Comparison of ENCODE assay signal across 8 cellular contexts in genomic region chr2:171523969-171524401, GRCh38. TPM values are rescaled to one million over a fixed set of nuclear protein-coding genes. Genes with fewer than 3 reads are reported as not detected.
A peak's percentile ranks its signal among the peaks of the same experiment; 100 is the strongest.
DNase-seq lines count a peak whose midpoint lies in the region; ATAC-seq and TF ChIP-seq lines count a peak whose summit lies in the region.

No MANE protein-coding gene starts in this region.

- peak overlapping the region; percentile 87 for H3K4me2 ChIP-seq in fibroblast of lung (ENCODE audit: extremely low read depth, insufficient read depth, low read length)

- peak overlapping the region; percentile 75 for H3K9ac ChIP-seq in fibroblast of lung (ENCODE audit: insufficient read depth, low read length)

- TF ChIP-seq POLR2A in ovary (IDR thresholded peaks at IDR 0.05): no peak

- CTCF ChIA-PET in Panc1 (lab: Charles Lee): no interaction called here

- no peaks in the 10 kb centered on the region for H3K9me3 ChIP-seq in Panc1 (ENCODE audit: control insufficient read depth, insufficient read depth, low read depth, low read length)
- no peaks in the 10 kb centered on the region for H3K9me3 ChIP-seq in fibroblast of lung (ENCODE audit: control insufficient read depth, insufficient read depth, low read depth, low read length)
- H3K9me3 ChIP-seq in ovary: no peaks in the 10 kb centered on the region

- H4K20me1 ChIP-seq in fibroblast of lung (ENCODE audit: control insufficient read depth, extremely low read depth, insufficient read depth, low read length): no peaks in the 10 kb centered on the region

- TF ChIP-seq EP300 in ovary (IDR thresholded peaks at IDR 0.05): no peak

- POLR2A ChIA-PET in Panc1 (lab: Charles Lee): no interaction called here

- in situ Hi-C loops in Panc1 (cut with HindIII; ENCODE audit: low pct_unique_long_range_greater_than_20kb, low sequenced_read_pairs): no loop called here

- intact Hi-C loops in Panc1 (cut with micrococcal nuclease; ENCODE audit: unreplicated experiment) (no loop called here), ovary (cut with DNase I) (loop anchor here in 2 of 4 donors (2.0 to 10.0 kb wide), 2 partner anchors 89 kb away; partner anchors contain the start of genes DCAF17 (in 2 of the 2) and METTL8 (in 1 of the 2))

- H3K36me3 ChIP-seq in Panc1 (ENCODE audit: control insufficient read depth, insufficient read depth, low read length): no peaks in the 10 kb centered on the region
- no peaks in the 10 kb centered on the region for H3K36me3 ChIP-seq in fibroblast of lung (ENCODE audit: control insufficient read depth, insufficient read depth, low read length)
- no peaks in the 10 kb centered on the region for H3K36me3 ChIP-seq in ovary

- H3K4me3 ChIP-seq in Panc1 (ENCODE audit: low read depth in 2 of 2, low read length in 2 of 2): peak overlapping the region; percentile 54 to 63
- H3K4me3 ChIP-seq in fibroblast of lung (replicated peaks in 1 of 4; ENCODE audit: control extremely low read depth in 1 of 4, insufficient read depth in 1 of 4, low read depth in 3 of 4, low read length in 4 of 4): peak overlapping the region; percentile 73 to 96 (median 90)
- peak overlapping the region; percentile 98 for H3K4me3 ChIP-seq in ovary

- peak overlapping the region; percentile 79 for H2AFZ ChIP-seq in fibroblast of lung (ENCODE audit: low read length)

- H3K27me3 ChIP-seq in Panc1 (ENCODE audit: control insufficient read depth, insufficient read depth, low read length) (peaks cover 52% of the 10 kb centered on the region), fibroblast of lung (ENCODE audit: control insufficient read depth, insufficient read depth, low read length) (no peaks in the 10 kb centered on the region), ovary (no peaks in the 10 kb centered on the region)

- DNase-seq in EL (peak; percentile 56), Panc1 (ENCODE audit: low read depth, low spot score) (no peak), fibroblast of lung (ENCODE audit: low read depth in 2 of 2) (peak; percentile 35 to 66), ovary (peak in 1 of 5 donors; percentile 20), NCI-H1417 treated with DMSO at 0.1 percent for 48 hours (lab: John Stamatoyannopoulos, UW) (no peak), NCI-H1694 treated with DMSO at 0.1 percent for 48 hours (lab: John Stamatoyannopoulos, UW) (no peak), NCI-H526 (lab: John Stamatoyannopoulos, UW) (no peak)

- no TSS peak for BruUV-seq in Panc1 (replicated peaks; lab: Mats Ljungman, UMichigan)

- WGBS in ovary, 3 donors: 4 to 9% (median 8%) methylated on average over 6 to 7 of the region's 7 CpGs

- H3K27ac ChIP-seq in Panc1 (ENCODE audit: low read length): no peak overlapping the region
- H3K27ac ChIP-seq in fibroblast of lung (ENCODE audit: insufficient read depth, low read length): peak overlapping the region; percentile 78
- peak overlapping the region; percentile 92 to 94 for H3K27ac ChIP-seq in ovary

- TF ChIP-seq CTCF in Panc1 (IDR thresholded peaks at IDR 0.05): no peak
- TF ChIP-seq CTCF in fibroblast of lung (conservative IDR thresholded peaks at IDR 0.05 in 1 of 2, IDR thresholded peaks at IDR 0.05 in 1 of 2; ENCODE audit: low read depth in 1 of 2, low read length in 2 of 2): no peak
- TF ChIP-seq CTCF in ovary (IDR thresholded peaks at IDR 0.05): no peak

- H3K4me1 ChIP-seq in Panc1 (ENCODE audit: control insufficient read depth, insufficient read depth, low read length) (peaks cover 8% of the 10 kb centered on the region; the same call in 1 of the 2 replicates), fibroblast of lung (ENCODE audit: control insufficient read depth, extremely low read depth, insufficient read depth, low read length) (peaks cover 5% of the 10 kb centered on the region), ovary (ENCODE audit: insufficient read depth) (peaks cover 9% of the 10 kb centered on the region)

- peaks cover 40% of the 10 kb centered on the region for H3K79me2 ChIP-seq in fibroblast of lung (ENCODE audit: control insufficient read depth, insufficient read depth, low read length)

- ATAC-seq in Panc1: 0 out of 2 replicates have a peak, but pooled peaks have one; percentile 32
- ATAC-seq in GM21390 (IDR thresholded peaks at IDR 0.05; ENCODE audit: unreplicated experiment): no peak

RNA-seq across cellular contexts. Expression of gene CYBRD1, which starts 1.7 kb away (rescaled TPM):
- total RNA-seq in Panc1 (2021; ENCODE audit: unreplicated experiment) (2.5 TPM), fibroblast of lung (227 and 334 TPM in 2 replicates), ovary (100 to 1,000 TPM; 158 to 245 (median 191) TPM)
- polyA plus RNA-seq in Panc1 (2012; ENCODE audit: insufficient read length): 1.7 TPM
- polyA plus RNA-seq in fibroblast of lung (132 and 250 TPM in 2 replicates), ovary (100 to 1,000 TPM; 147 to 248 TPM)
- polyA plus RNA-seq in fibroblast of lung (2012): 67.7 and 108 TPM in 2 replicates
- polyA minus RNA-seq in fibroblast of lung (ENCODE audit: low replicate concordance): 111 and 159 TPM in 2 replicates

Comparison
In these comparisons a context has a peak if more than half of its experiments do, and no peak if none do; other contexts are left out.
1. DNase-seq: peak in EL (single experiment) and fibroblast of lung (2 of 2); none in Panc1 (single experiment), NCI-H1417 treated with DMSO at 0.1 percent for 48 hours (single experiment), NCI-H1694 treated with DMSO at 0.1 percent for 48 hours (single experiment) and NCI-H526 (0 of 2).
2. RNA of gene CYBRD1, which starts 1.7 kb away (total RNA-seq): 227 to 334 TPM in fibroblast of lung and 158 to 245 TPM in ovary; 2.5 TPM in Panc1 (single experiment); every median in the first group is over 10 times any median in the second.
3. Peak in every context shown above with its lines, with median percentiles within 50 percentile points of each other: H3K4me3 ChIP-seq.